In the genomic region with DNA sequence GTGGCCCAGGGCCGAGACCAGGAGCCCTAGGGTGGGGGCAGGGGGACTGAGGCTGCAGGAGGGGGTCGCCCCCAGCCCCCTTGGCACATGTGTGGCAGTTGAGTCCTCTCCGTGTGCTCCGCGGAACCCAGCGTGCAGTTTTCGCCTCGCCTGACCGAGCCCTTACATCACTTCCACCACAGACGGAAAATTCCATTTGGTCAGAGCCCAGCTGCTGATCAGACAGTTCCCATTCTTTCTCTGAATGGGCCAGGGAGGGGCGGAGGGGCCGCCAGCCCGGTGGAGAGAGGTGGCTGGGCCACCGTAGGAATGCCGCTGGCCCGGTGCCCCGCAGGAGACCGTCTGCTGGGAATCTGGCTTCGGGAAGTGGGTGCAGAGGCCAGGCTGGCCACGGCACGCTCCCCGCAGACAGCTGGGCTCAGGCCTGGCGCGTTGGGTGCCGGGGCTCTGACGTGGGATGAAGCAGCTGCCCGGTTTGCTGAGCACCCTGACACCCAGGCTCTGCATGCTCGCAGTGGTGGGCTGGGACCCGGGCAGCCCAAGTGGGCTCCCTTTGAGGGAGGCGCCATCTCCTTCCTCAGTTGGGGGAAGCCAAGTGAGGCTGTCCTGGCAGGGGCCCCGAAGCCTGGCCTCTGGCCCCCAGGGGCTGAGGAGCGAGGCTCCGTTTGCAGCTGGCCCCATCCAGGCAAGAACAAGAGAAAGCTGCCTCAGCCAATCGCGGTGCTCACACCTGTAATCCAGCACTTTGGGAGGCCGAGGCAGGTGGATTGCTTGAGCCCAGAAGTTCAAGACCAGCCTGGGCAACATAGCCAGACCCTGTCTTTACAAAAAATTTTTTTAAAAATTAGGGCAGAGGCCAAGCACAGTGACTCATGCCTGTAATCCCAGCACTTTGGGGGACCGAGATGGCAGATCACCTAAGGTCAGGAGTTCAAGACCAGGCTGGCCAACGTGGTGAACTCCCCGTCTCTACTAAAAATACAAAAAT, we compare ENCODE assay signal across 1 cellular context.
TF ChIP-seq lines count a peak whose summit lies in the region.

No MANE protein-coding gene starts in this region.

TF ChIP-seq in HepG2, 621 proteins besides CTCF, POLR2A, EP300 and RAD21 (continued from another document):
- TF ChIP-seq HNF1A (IDR thresholded peaks at IDR 0.05; ENCODE audit: low read depth) = no peak
- peak; percentile 54; the same call in 1 of the 2 replicates for TF ChIP-seq HNF1A (CRISPR knock-in tag; IDR thresholded peaks at IDR 0.05; ENCODE audit: borderline replicate concordance)
- 0 out of 2 replicates have a peak, but pooled peaks have one; percentile 72 for TF ChIP-seq MXD1 (CRISPR knock-in tag; IDR thresholded peaks at IDR 0.05)
- no peak for TF ChIP-seq ZNF7 (CRISPR knock-in tag; IDR thresholded peaks at IDR 0.05)
- TF ChIP-seq CBX5 (CRISPR knock-in tag; IDR thresholded peaks at IDR 0.05; ENCODE audit: borderline replicate concordance) = no peak
- TF ChIP-seq, protein P1, sequence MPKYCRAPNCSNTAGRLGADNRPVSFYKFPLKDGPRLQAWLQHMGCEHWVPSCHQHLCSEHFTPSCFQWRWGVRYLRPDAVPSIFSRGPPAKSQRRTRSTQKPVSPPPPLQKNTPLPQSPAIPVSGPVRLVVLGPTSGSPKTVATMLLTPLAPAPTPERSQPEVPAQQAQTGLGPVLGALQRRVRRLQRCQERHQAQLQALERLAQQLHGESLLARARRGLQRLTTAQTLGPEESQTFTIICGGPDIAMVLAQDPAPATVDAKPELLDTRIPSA (CRISPR knock-in tag; IDR thresholded peaks at IDR 0.05; ENCODE audit: borderline replicate concordance) = no peak
- TF ChIP-seq SOX5 (CRISPR knock-in tag; IDR thresholded peaks at IDR 0.05; ENCODE audit: borderline replicate concordance) = peak; percentile 46; the same call in 1 of the 2 replicates
- TF ChIP-seq, protein P2, sequence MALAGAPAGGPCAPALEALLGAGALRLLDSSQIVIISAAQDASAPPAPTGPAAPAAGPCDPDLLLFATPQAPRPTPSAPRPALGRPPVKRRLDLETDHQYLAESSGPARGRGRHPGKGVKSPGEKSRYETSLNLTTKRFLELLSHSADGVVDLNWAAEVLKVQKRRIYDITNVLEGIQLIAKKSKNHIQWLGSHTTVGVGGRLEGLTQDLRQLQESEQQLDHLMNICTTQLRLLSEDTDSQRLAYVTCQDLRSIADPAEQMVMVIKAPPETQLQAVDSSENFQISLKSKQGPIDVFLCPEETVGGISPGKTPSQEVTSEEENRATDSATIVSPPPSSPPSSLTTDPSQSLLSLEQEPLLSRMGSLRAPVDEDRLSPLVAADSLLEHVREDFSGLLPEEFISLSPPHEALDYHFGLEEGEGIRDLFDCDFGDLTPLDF (CRISPR knock-in tag; IDR thresholded peaks at IDR 0.05) = no peak
- peak; percentile 41; the same call in 1 of the 2 replicates for TF ChIP-seq TFDP1 (CRISPR knock-in tag; IDR thresholded peaks at IDR 0.05; ENCODE audit: borderline replicate concordance)
- TF ChIP-seq ZNF225 (CRISPR knock-in tag; IDR thresholded peaks at IDR 0.05) = no peak
- no peak for TF ChIP-seq ZNF276 (CRISPR knock-in tag; IDR thresholded peaks at IDR 0.05; ENCODE audit: low read depth)
- peak; percentile 43; the same call in 1 of the 2 replicates for TF ChIP-seq ZFY (CRISPR knock-in tag; IDR thresholded peaks at IDR 0.05)
- TF ChIP-seq ZNF644 (CRISPR knock-in tag; IDR thresholded peaks at IDR 0.05; ENCODE audit: low read depth) = no peak
- no peak for TF ChIP-seq SUZ12 (IDR thresholded peaks at IDR 0.05; ENCODE audit: low read depth, low read length)
- TF ChIP-seq PPARG (CRISPR knock-in tag; conservative IDR thresholded peaks at IDR 0.05) = 0 out of 2 replicates have a peak, but pooled peaks have one; percentile 11
- TF ChIP-seq MBD4 (IDR thresholded peaks at IDR 0.05; ENCODE audit: borderline replicate concordance, low read length) = no peak
- TF ChIP-seq, protein P3, sequence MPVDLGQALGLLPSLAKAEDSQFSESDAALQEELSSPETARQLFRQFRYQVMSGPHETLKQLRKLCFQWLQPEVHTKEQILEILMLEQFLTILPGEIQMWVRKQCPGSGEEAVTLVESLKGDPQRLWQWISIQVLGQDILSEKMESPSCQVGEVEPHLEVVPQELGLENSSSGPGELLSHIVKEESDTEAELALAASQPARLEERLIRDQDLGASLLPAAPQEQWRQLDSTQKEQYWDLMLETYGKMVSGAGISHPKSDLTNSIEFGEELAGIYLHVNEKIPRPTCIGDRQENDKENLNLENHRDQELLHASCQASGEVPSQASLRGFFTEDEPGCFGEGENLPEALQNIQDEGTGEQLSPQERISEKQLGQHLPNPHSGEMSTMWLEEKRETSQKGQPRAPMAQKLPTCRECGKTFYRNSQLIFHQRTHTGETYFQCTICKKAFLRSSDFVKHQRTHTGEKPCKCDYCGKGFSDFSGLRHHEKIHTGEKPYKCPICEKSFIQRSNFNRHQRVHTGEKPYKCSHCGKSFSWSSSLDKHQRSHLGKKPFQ (CRISPR knock-in tag; IDR thresholded peaks at IDR 0.05; ENCODE audit: insufficient replicate concordance) = no peak
- no peak for TF ChIP-seq REL (CRISPR knock-in tag; conservative IDR thresholded peaks at IDR 0.05)
- no peak for TF ChIP-seq STAT5B (CRISPR knock-in tag; IDR thresholded peaks at IDR 0.05)
- TF ChIP-seq, protein P4, sequence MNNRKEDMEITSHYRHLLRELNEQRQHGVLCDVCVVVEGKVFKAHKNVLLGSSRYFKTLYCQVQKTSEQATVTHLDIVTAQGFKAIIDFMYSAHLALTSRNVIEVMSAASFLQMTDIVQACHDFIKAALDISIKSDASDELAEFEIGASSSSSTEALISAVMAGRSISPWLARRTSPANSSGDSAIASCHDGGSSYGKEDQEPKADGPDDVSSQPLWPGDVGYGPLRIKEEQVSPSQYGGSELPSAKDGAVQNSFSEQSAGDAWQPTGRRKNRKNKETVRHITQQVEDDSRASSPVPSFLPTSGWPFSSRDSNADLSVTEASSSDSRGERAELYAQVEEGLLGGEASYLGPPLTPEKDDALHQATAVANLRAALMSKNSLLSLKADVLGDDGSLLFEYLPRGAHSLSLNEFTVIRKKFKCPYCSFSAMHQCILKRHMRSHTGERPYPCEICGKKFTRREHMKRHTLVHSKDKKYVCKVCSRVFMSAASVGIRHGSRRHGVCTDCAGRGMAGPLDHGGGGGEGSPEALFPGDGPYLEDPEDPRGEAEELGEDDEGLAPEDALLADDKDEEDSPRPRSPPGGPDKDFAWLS (CRISPR knock-in tag; IDR thresholded peaks at IDR 0.05; ENCODE audit: borderline replicate concordance) = no peak
- TF ChIP-seq ZBTB21 (CRISPR knock-in tag; IDR thresholded peaks at IDR 0.05) = peak; percentile 85
- no peak for TF ChIP-seq FOXP4 (CRISPR knock-in tag; IDR thresholded peaks at IDR 0.05)
- TF ChIP-seq ZNF792 (CRISPR knock-in tag; IDR thresholded peaks at IDR 0.05) = peak; percentile 74
- no peak for TF ChIP-seq ZC3H4 (CRISPR knock-in tag; IDR thresholded peaks at IDR 0.05; ENCODE audit: borderline replicate concordance)
- no peak for TF ChIP-seq ZFP36L1 (CRISPR knock-in tag; IDR thresholded peaks at IDR 0.05)
- no peak for TF ChIP-seq ZNF496 (CRISPR knock-in tag; IDR thresholded peaks at IDR 0.05; ENCODE audit: insufficient replicate concordance)
- no peak for TF ChIP-seq ZNF292 (CRISPR knock-in tag; IDR thresholded peaks at IDR 0.05; ENCODE audit: borderline replicate concordance, low read depth)
- no peak for TF ChIP-seq ZNF34 (CRISPR knock-in tag; IDR thresholded peaks at IDR 0.05; ENCODE audit: borderline replicate concordance)
- TF ChIP-seq, protein P5, sequence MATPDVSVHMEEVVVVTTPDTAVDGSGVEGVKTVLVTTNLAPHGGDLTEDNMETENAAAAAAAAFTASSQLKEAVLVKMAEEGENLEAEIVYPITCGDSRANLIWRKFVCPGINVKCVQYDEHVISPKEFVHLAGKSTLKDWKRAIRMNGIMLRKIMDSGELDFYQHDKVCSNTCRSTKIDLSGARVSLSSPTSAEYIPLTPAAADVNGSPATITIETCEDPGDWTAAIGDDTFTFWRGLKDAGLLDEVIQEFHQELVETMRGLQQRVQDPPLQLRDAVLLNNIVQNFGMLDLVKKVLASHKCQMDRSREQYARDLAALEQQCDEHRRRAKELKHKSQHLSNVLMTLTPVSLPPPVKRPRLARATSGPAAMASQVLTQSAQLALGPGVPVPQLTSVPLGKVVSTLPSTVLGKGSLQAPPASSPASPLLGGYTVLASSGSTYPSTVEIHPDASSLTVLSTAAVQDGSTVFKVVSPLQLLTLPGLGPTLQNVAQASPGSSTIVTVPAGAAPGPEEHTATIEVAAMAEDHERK (CRISPR knock-in tag; IDR thresholded peaks at IDR 0.05; ENCODE audit: low read depth) = no peak
